In the genomic region with DNA sequence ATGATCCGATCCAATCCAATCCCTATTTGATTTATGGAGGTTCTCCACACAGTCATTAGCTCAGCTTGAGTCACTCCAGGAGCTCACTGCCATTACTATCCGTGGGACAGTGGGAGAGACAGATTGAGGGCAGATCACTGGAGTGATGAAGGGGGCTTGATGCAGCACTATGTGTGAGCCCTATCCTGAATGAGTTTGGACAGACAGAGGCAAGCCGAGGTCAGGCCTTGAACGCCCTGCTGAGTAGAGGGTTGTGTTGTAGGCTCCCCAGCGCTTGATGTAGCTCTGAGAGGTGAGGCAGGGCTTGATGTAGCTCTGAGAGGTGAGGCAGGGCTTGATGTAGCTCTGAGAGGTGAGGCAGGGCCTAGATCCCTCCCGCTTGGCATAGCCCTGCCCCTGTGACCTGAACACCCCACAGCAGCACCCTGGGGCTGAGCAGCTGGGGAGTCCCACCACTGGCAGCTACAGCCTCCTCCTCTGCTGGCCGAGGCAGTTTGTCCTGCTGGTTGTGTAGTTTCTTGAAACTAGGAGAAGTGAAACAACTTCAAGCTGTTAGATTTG, we compare ENCODE assay signal across 16 cellular contexts. TPM values are rescaled to one million over a fixed set of nuclear protein-coding genes. Genes with fewer than 3 reads are reported as not detected.
A peak's percentile ranks its signal among the peaks of the same experiment; 100 is the strongest.
DNase-seq lines count a peak whose midpoint lies in the region; ATAC-seq and FAIRE-seq lines count a peak whose summit lies in the region.
"Had no signal": no experiment of that assay in that cellular context is flagged by ENCODE, and none has a peak within 500 bp of the region (broad histone marks: within the 10 kb centered on the region; RNA-seq: fewer than 3 reads in every experiment).

No MANE protein-coding gene starts in this region.

- H3K27me3 ChIP-seq in trophoblast cell (ENCODE audit: insufficient read depth, low read length), result no peaks in the 10 kb centered on the region

- H4K12ac ChIP-seq in trophoblast cell (ENCODE audit: low read depth, low read length), result no peak overlapping the region

- no peak overlapping the region for H3K9ac ChIP-seq in trophoblast cell (ENCODE audit: low read length)

- ATAC-seq in left cardiac atrium, result peak; percentile 30 to 39
- ATAC-seq: PC-3 had no signal

- H2BK12ac ChIP-seq in trophoblast cell (ENCODE audit: low read length), result no peak overlapping the region

- peaks cover 1% of the 10 kb centered on the region for H3K79me2 ChIP-seq in trophoblast cell (ENCODE audit: control insufficient read depth, insufficient read depth, low read length, poor library complexity)

- H2AFZ ChIP-seq in trophoblast cell (ENCODE audit: insufficient read depth, low read length, poor library complexity), result no peak overlapping the region

- intact Hi-C loops in left cardiac atrium (cut with DNase I), result no loop called here

- H2AK5ac ChIP-seq in trophoblast cell (ENCODE audit: low read length), result no peak overlapping the region

- no peak overlapping the region for H2BK5ac ChIP-seq in trophoblast cell (ENCODE audit: low read depth, low read length, poor library complexity)

- peak; percentile 21 for DNase-seq in EL
- DNase-seq in MV-4-11 (lab: John Stamatoyannopoulos, UW), result peak; percentile 65
- no peak for DNase-seq in left cardiac atrium
- DNase-seq in trophoblast cell, result no peak
- DNase-seq in substantia nigra (lab: John Stamatoyannopoulos, UW), result no peak
- DNase-seq in COLO829 (ENCODE audit: low spot score), result no peak
- DNase-seq in urothelium cell line (ENCODE audit: low spot score), result no peak
- no peak for DNase-seq in amygdala (lab: John Stamatoyannopoulos, UW)
- DNase-seq: activated CD4-positive, alpha-beta T cell treated with anti-CD3 and anti-CD28 coated beads for 1 hour; anterior cingulate cortex; CD4-positive, alpha-beta memory T cell; GF-D8; H9; NCI-H1092; PC-3; SW 1271 had no signal

- FAIRE-seq in urothelium cell line (lab: Jason Lieb, UNC), result no peak

- H3K14ac ChIP-seq in trophoblast cell (ENCODE audit: low read length), result no peak overlapping the region

- no peak overlapping the region for H2BK120ac ChIP-seq in trophoblast cell (ENCODE audit: insufficient read depth, low read length, poor library complexity)

- H3K4ac ChIP-seq in trophoblast cell (ENCODE audit: low read depth, low read length), result peak overlapping the region; percentile 1

- peaks cover 7 to 13% of the 10 kb centered on the region in 2 experiments for H3K4me1 ChIP-seq in trophoblast cell (ENCODE audit: control insufficient read depth in 1 of 2, insufficient read depth in 2 of 2, low read length in 2 of 2)

- no peaks in the 10 kb centered on the region for H3K9me3 ChIP-seq in trophoblast cell (ENCODE audit: insufficient read depth, low read depth, low read length)

- WGBS in trophoblast cell (ENCODE audit: extremely low coverage, insufficient coverage, insufficient read length), result no CpG with 5 or more reads among the region's 7 CpGs

- no peak overlapping the region for H4K91ac ChIP-seq in trophoblast cell (ENCODE audit: low read depth, low read length)

- no peak overlapping the region for H3K4me3 ChIP-seq in trophoblast cell (ENCODE audit: low read depth, low read length)

- no peak overlapping the region for H4K8ac ChIP-seq in trophoblast cell (ENCODE audit: low read depth, low read length)

- H3K79me1 ChIP-seq in trophoblast cell (ENCODE audit: low read length), result peaks cover 6% of the 10 kb centered on the region

- H3K36me3 ChIP-seq in trophoblast cell (ENCODE audit: control insufficient read depth in 1 of 2, insufficient read depth in 2 of 2, low read length in 2 of 2), result no peaks in the 10 kb centered on the region

- H3K4me2 ChIP-seq in trophoblast cell (ENCODE audit: low read length), result no peak overlapping the region

- H3K23ac ChIP-seq in trophoblast cell (ENCODE audit: low read length), result no peak overlapping the region

- no peak overlapping the region for H3K18ac ChIP-seq in trophoblast cell (ENCODE audit: low read length)

- no peak overlapping the region for H3K27ac ChIP-seq in trophoblast cell (ENCODE audit: low read depth, low read length)
- H3K27ac ChIP-seq in substantia nigra (ENCODE audit: low read depth, low read length, poor library complexity, severe bottlenecking), result no peak overlapping the region

RNA-seq across cellular contexts. Expression of gene ZFAND3, which starts 58.7 kb away (rescaled TPM):
- total RNA-seq in left cardiac atrium, result 10 to 100 TPM; 61.1 to 83.6 TPM
- 79.8 and 81.0 TPM in 2 replicates for polyA plus RNA-seq in trophoblast cell (2013)

Comparison
In these comparisons a context has a peak if more than half of its experiments do, and no peak if none do; other contexts are left out.
1. DNase-seq: peak in EL (single experiment) and MV-4-11 (single experiment); none in left cardiac atrium (single experiment), trophoblast cell (0 of 2), substantia nigra (0 of 49), COLO829 (single experiment), urothelium cell line (single experiment) and amygdala (0 of 56).